In the genomic region with DNA sequence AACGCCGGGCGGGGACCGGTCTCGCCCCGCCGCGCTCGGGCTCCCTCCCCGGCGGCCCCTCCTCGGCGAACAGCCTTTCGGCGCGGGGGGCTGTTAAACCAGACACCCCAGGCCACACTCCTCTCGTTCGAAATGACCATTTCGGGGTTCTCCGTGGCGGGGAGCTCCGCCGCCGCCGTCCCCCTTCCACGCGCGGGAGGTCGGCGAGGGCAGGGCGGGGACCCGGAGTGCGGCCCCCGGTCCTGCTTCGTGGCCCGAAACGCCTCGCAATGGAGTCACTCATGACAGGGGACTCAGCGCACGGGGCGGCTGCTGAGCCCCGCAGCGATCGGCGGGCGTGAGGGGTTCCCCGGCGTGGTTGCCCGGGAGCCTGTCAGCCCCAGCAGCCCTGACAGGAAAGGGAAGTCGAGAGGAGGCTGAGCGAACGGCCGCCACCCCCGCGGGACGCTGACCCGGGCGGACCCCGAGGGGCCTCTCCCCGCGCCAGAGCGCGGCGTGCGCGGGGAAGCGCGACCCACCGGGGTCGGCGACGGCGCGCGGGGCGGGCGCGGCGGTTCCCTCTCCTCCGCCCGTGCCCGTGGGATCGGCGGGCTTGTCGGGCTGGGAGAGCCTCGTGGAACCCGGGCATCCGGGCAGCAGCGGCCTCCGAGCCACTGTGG, we compare ENCODE assay signal across 8 cellular contexts. TPM values are rescaled to one million over a fixed set of nuclear protein-coding genes. Genes with fewer than 3 reads are reported as not detected.
DNase-seq lines count a peak whose midpoint lies in the region; ATAC-seq, FAIRE-seq and TF ChIP-seq lines count a peak whose summit lies in the region.

No MANE protein-coding gene starts in this region.

- POLR2A ChIA-PET in GM12878 (lab: Charles Lee), result no interaction called here

- no peaks in the 10 kb centered on the region for H4K20me1 ChIP-seq in GM12878 (ENCODE audit: control insufficient read depth, insufficient read depth)

- WGBS in GM12878 (ENCODE audit: insufficient coverage, insufficient replicate concordance, low lambda C conversion rate, missing lambda C conversion rate), result 2% methylated on average over 65 of the region's 90 CpGs

- H3K27ac ChIP-seq in C4-2B (peak overlapping the region; percentile 41), SK-N-MC (no peak overlapping the region), GM12878 (ENCODE audit: control insufficient read depth, insufficient read depth) (peak overlapping the region; percentile 33; the same call in 1 of the 2 replicates)

- TF ChIP-seq CTCF in C4-2B (conservative IDR thresholded peaks at IDR 0.05), result no peak
- TF ChIP-seq CTCF in GM12878 (IDR thresholded peaks at IDR 0.05 in 2 of 3, conservative IDR thresholded peaks at IDR 0.05 in 1 of 3; ENCODE audit: control insufficient read depth in 2 of 3, extremely low read depth in 1 of 3, insufficient read depth in 1 of 3, low read depth in 3 of 3, low read length in 3 of 3), result no peak

- H3K4me2 ChIP-seq in GM12878 (ENCODE audit: control insufficient read depth, insufficient read depth), result peak overlapping the region; percentile 96

- H3K9me3 ChIP-seq in SK-N-MC (ENCODE audit: low read depth, low read length) (no peaks in the 10 kb centered on the region), GM12878 (replicated peaks; ENCODE audit: control insufficient read depth, insufficient read depth, low read length) (peaks cover 14% of the 10 kb centered on the region; the same call in 1 of the 3 replicates)

- CTCF ChIA-PET in GM12878 (lab: Yijun Ruan, JAX), result interaction anchor here (0.5 to 4.7 kb wide), 9 partner anchors 27 to 359 kb away, joined by 3 to 68 read pairs (median 4); a partner anchor contains a TSS

- no TSS peak for BruUV-seq in GM12878 (replicated peaks; lab: Mats Ljungman, UMichigan)

- H3K4me3 ChIP-seq in SK-N-MC (peak overlapping the region; percentile 98), GM12878 (peak overlapping the region; percentile 90)

- RAD21 ChIA-PET in GM12878 (lab: Charles Lee; ENCODE audit: unreplicated experiment), result interaction anchor here (1.0 to 3.9 kb wide), 5 partner anchors 27 to 360 kb away, joined by 3 to 30 read pairs (median 5); a partner anchor contains a TSS

- no peak for TF ChIP-seq EP300 in GM12878 (IDR thresholded peaks at IDR 0.05; ENCODE audit: borderline replicate concordance in 1 of 2, control insufficient read depth in 1 of 2, low read depth in 2 of 2, low read length in 2 of 2)

- H2AFZ ChIP-seq in GM12878 (ENCODE audit: control insufficient read depth, low read depth, low read length), result peak overlapping the region; percentile 81

- peak; percentile 49 for TF ChIP-seq POLR2A in GM12878 (IDR thresholded peaks at IDR 0.05; ENCODE audit: low read depth, low read length)

- SMC1A ChIA-PET in GM12878 (lab: Charles Lee; ENCODE audit: uncharacterized antibody, unreplicated experiment), result interaction anchor here (0.6 to 2.1 kb wide), 4 partner anchors 70 to 218 kb away, joined by 3 to 8 read pairs (median 4); no protein-coding TSS in a partner anchor

- H3K79me2 ChIP-seq in GM12878 (ENCODE audit: control insufficient read depth, insufficient read depth, low read length), result no peaks in the 10 kb centered on the region

- H3K9ac ChIP-seq in SK-N-MC (ENCODE audit: insufficient read length) (peak overlapping the region; percentile 72), GM12878 (ENCODE audit: control insufficient read depth, insufficient read depth, low read length) (peak overlapping the region; percentile 69)

- DNase-seq in GM19238 (ENCODE audit: insufficient read length, low spot score) (peak; percentile 65), SK-N-MC (ENCODE audit: low read depth, low spot score) (no peak), GM12878 (ENCODE audit: low read depth, low spot score) (no peak), kidney tubule cell (ENCODE audit: low spot score) (peak; percentile 22), G401 (ENCODE audit: low spot score) (no peak)
- peak; percentile 40 to 45 for DNase-seq in stimulated activated CD4-positive, alpha-beta T cell treated with anti-CD3 and anti-CD28 coated beads, Interleukin-4, amount 100 ng/mL, for 48 hours (ENCODE audit: low read depth in 2 of 2)

- H3K36me3 ChIP-seq in SK-N-MC (ENCODE audit: insufficient read depth, low read length) (no peaks in the 10 kb centered on the region), GM12878 (ENCODE audit: control insufficient read depth in 2 of 2, insufficient read depth in 2 of 2, low read length in 1 of 2) (no peaks in the 10 kb centered on the region)

- H3K27me3 ChIP-seq in GM12878 (replicated peaks in 1 of 2; ENCODE audit: control insufficient read depth in 2 of 2, insufficient read depth in 2 of 2, low read length in 1 of 2), result no peaks in the 10 kb centered on the region; a peak in 1 of 4 replicates

- ATAC-seq in HG03196 (IDR thresholded peaks at IDR 0.05; ENCODE audit: unreplicated experiment), result peak; percentile 45
- ATAC-seq in GM12878, result peak; percentile 62

- peaks cover 3% of the 10 kb centered on the region for H3K4me1 ChIP-seq in GM12878 (ENCODE audit: control insufficient read depth, insufficient read depth, low read length)

- in situ Hi-C loops in GM12878 (cut with MboI), result no loop called here
- in situ Hi-C loops in G401 (cut with HindIII; ENCODE audit: low sequenced_read_pairs), result no loop called here

- FAIRE-seq in GM12878 (lab: Jason Lieb, UNC), result no peak

- no peak for TF ChIP-seq RAD21 in GM12878 (IDR thresholded peaks at IDR 0.05; ENCODE audit: insufficient read depth, low read depth, low read length)

- intact Hi-C loops in GM12878 (cut with micrococcal nuclease; ENCODE audit: unreplicated experiment), result loop anchor here (1.0 to 2.0 kb wide), 3 partner anchors 26 to 360 kb away; a partner anchor contains a TSS

TF ChIP-seq in GM12878, 131 proteins besides CTCF, POLR2A, EP300 and RAD21 (continues in another document):
- TF ChIP-seq RB1 (IDR thresholded peaks at IDR 0.05; ENCODE audit: borderline replicate concordance) (no peak), SIN3A (IDR thresholded peaks at IDR 0.05; ENCODE audit: low read depth, low read length) (peak; percentile 24; the same call in 1 of the 2 replicates), CREM (IDR thresholded peaks at IDR 0.05; ENCODE audit: low read depth) (no peak), HCFC1 (IDR thresholded peaks at IDR 0.05; ENCODE audit: low read length) (0 out of 2 replicates have a peak, but pooled peaks have one; percentile 4), NFYA (IDR thresholded peaks at IDR 0.05; ENCODE audit: borderline replicate concordance, low read depth, low read length) (no peak), SUPT20H (IDR thresholded peaks at IDR 0.05; ENCODE audit: borderline replicate concordance, control insufficient read depth, low read depth, low read length) (no peak), MYB (IDR thresholded peaks at IDR 0.05; ENCODE audit: borderline replicate concordance, low read depth, low read length) (no peak), YY1 (IDR thresholded peaks at IDR 0.05; ENCODE audit: low read depth, low read length) (0 out of 2 replicates have a peak, but pooled peaks have one; percentile 17), ZNF217 (IDR thresholded peaks at IDR 0.05) (no peak)
- TF ChIP-seq, protein P1, sequence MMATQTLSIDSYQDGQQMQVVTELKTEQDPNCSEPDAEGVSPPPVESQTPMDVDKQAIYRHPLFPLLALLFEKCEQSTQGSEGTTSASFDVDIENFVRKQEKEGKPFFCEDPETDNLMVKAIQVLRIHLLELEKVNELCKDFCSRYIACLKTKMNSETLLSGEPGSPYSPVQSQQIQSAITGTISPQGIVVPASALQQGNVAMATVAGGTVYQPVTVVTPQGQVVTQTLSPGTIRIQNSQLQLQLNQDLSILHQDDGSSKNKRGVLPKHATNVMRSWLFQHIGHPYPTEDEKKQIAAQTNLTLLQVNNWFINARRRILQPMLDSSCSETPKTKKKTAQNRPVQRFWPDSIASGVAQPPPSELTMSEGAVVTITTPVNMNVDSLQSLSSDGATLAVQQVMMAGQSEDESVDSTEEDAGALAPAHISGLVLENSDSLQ (IDR thresholded peaks at IDR 0.05), result peak; percentile 48; the same call in 1 of the 2 replicates

RNA-seq across cellular contexts. Expression of a gene that starts 0.5 kb away (rescaled TPM):
- total RNA-seq in GM12878 (2013; cell fraction: nucleolus; rRNA removed), result 5.9 and 7.0 TPM in 2 replicates
- 0.54 and 0.85 TPM in 2 replicates for total RNA-seq in GM12878 (2014; rRNA removed)
- total RNA-seq in GM12878 (2014; rRNA removed; fragmentation: Illumina TruSeq; extraction: Trizol), result 0.31 and 0.69 TPM in 2 replicates
- total RNA-seq in GM12878 (2021), result 0.90 and 1.2 TPM in 2 replicates
- polyA plus RNA-seq in GM12878 (2011; ENCODE audit: low read depth), result 1.5 TPM
- polyA plus RNA-seq in GM12878 (2011; rRNA removed), result 0.29 and 0.42 TPM in 2 replicates
- 0.32 and 0.45 TPM in 2 replicates for polyA plus RNA-seq in GM12878 (2011; cell fraction: cytosol; rRNA removed)
- 0.69 and 1.4 TPM in 2 replicates for polyA plus RNA-seq in GM12878 (2011; cell fraction: nucleus; rRNA removed)
- 2.7 and 3.0 TPM in 2 replicates for polyA plus RNA-seq in GM12878 (2012)
- polyA plus RNA-seq in GM12878 (2014; fragmentation: Illumina TruSeq; extraction: Trizol), result 0.44 and 0.88 TPM in 2 replicates
- polyA plus RNA-seq in GM12878 (2014; fragmentation: Nextera tagmentation; extraction: Ambion mirVana), result under 1 TPM; 0.06 to 0.42 TPM
- 1.1 TPM in 2 replicates for polyA plus RNA-seq in GM12878 (2014; rRNA removed)
- polyA plus RNA-seq in GM12878 (2016; fragmentation: Nextera tagmentation; extraction: Ambion mirVana), result under 1 TPM; 0.44 to 1.00 TPM
- polyA minus RNA-seq in GM12878 (2011; rRNA and poly(A)+ RNA removed), result 0.10 and 0.29 TPM in 2 replicates
- 0.42 TPM in 1 of 2 replicates, not detected in the other for polyA minus RNA-seq in GM12878 (2011; cell fraction: cytosol; rRNA and poly(A)+ RNA removed)
- polyA minus RNA-seq in GM12878 (2011; cell fraction: nucleus; rRNA and poly(A)+ RNA removed), result 0.12 and 0.19 TPM in 2 replicates
- not detected in 2 replicates for total RNA-seq in G401 (2014; rRNA removed; shearing (Covaris generic))

RNA-seq across cellular contexts. Expression of a gene that starts 26.8 kb away (rescaled TPM):
- 85.5 and 95.3 TPM in 2 replicates for total RNA-seq in GM12878 (2013; cell fraction: nucleolus; rRNA removed)
- total RNA-seq in GM12878 (2014; rRNA removed) (59.6 and 66.0 TPM in 2 replicates), GM12878 (2014; rRNA removed; fragmentation: Illumina TruSeq; extraction: Trizol) (80.1 and 81.4 TPM in 2 replicates), GM12878 (2021) (70.5 and 75.8 TPM in 2 replicates)
- 75.2 TPM for polyA plus RNA-seq in GM12878 (2011; ENCODE audit: low read depth)
- polyA plus RNA-seq in GM12878 (2011; rRNA removed) (111 and 136 TPM in 2 replicates), GM12878 (2014; fragmentation: Illumina TruSeq; extraction: Trizol) (108 and 117 TPM in 2 replicates), GM12878 (2014; fragmentation: Nextera tagmentation; extraction: Ambion mirVana) (10 to 100 TPM; 66.6 to 94.1 TPM), GM12878 (2014; rRNA removed) (92.0 and 98.7 TPM in 2 replicates), GM12878 (2016; fragmentation: Nextera tagmentation; extraction: Ambion mirVana) (100 to 1,000 TPM; 128 to 136 TPM)
- 59.4 and 61.2 TPM in 2 replicates for polyA plus RNA-seq in GM12878 (2011; cell fraction: cytosol; rRNA removed)
- 56.3 and 67.5 TPM in 2 replicates for polyA plus RNA-seq in GM12878 (2011; cell fraction: nucleus; rRNA removed)
- 87.9 and 97.2 TPM in 2 replicates for polyA plus RNA-seq in GM12878 (2012)
- 36.1 and 58.9 TPM in 2 replicates for polyA minus RNA-seq in GM12878 (2011; rRNA and poly(A)+ RNA removed)
- 19.6 and 20.0 TPM in 2 replicates for polyA minus RNA-seq in GM12878 (2011; cell fraction: cytosol; rRNA and poly(A)+ RNA removed)
- polyA minus RNA-seq in GM12878 (2011; cell fraction: nucleus; rRNA and poly(A)+ RNA removed), result 25.4 and 29.8 TPM in 2 replicates
- total RNA-seq in G401 (2014; rRNA removed; shearing (Covaris generic)), result 33.1 and 34.6 TPM in 2 replicates

Comparison
In these comparisons a context has a peak if more than half of its experiments do, and no peak if none do; other contexts are left out.
1. DNase-seq: peak in GM19238 (single experiment), kidney tubule cell (single experiment) and stimulated activated CD4-positive, alpha-beta T cell treated with anti-CD3 and anti-CD28 coated beads, Interleukin-4, amount 100 ng/mL, for 48 hours (2 of 2); none in SK-N-MC (single experiment), GM12878 (single experiment) and G401 (single experiment).